In genomic region chr11:3158821-3159220, GRCh38 we compare ENCODE assay signal across 1 cellular context.
TF ChIP-seq lines count a peak whose summit lies in the region.

No MANE protein-coding gene starts in this region.

TF ChIP-seq in IMR-90, 13 proteins besides CTCF, POLR2A, EP300 and RAD21:
- TF ChIP-seq MXI1 (IDR thresholded peaks at IDR 0.05; ENCODE audit: borderline replicate concordance, low read depth, low read length) (no peak), USF2 (IDR thresholded peaks at IDR 0.05; ENCODE audit: low read depth, low read length) (no peak), BHLHE40 (IDR thresholded peaks at IDR 0.05; ENCODE audit: low read depth, low read length) (no peak), RCOR1 (IDR thresholded peaks at IDR 0.05; ENCODE audit: insufficient replicate concordance, low read length) (no peak), CEBPB (IDR thresholded peaks at IDR 0.05; ENCODE audit: low read depth, low read length) (no peak), NFE2L2 (IDR thresholded peaks at IDR 0.05; ENCODE audit: low read depth, low read length) (no peak), FOS (IDR thresholded peaks at IDR 0.05; ENCODE audit: low read depth, low read length) (no peak), MAFK (IDR thresholded peaks at IDR 0.05; ENCODE audit: low read depth, low read length) (no peak), RFX5 (IDR thresholded peaks at IDR 0.05; ENCODE audit: low read depth, low read length) (no peak), MAZ (IDR thresholded peaks at IDR 0.05; ENCODE audit: borderline replicate concordance, low read depth, low read length) (no peak), CHD1 (IDR thresholded peaks at IDR 0.05; ENCODE audit: low read depth, low read length) (no peak), SMC3 (IDR thresholded peaks at IDR 0.05; ENCODE audit: low read depth, low read length) (no peak), ELK1 (IDR thresholded peaks at IDR 0.05; ENCODE audit: borderline replicate concordance, low read depth, low read length) (no peak)
